Comparison of ENCODE assay signal across 25 cellular contexts in genomic region chr2:137748533-137748932, GRCh38.
"Had no signal": no experiment of that assay in that cellular context is flagged by ENCODE, and none has a peak within 500 bp of the region (broad histone marks: within the 10 kb centered on the region; RNA-seq: fewer than 3 reads in every experiment).

No MANE protein-coding gene starts in this region.

- H3K4me3 Mint-ChIP-seq: mesothelial cell of epicardium; naive thymus-derived CD4-positive, alpha-beta T cell; natural killer cell treated with Interleukin-12 subunit alpha and Interleukin-12 subunit beta and Interleukin-15 and Interleukin-18, amount 100 ng/mL, for 72 hours; stimulated activated memory B cell treated with anti-CD40 and anti-IgM and Interleukin-4, amounts not matched to agents 10 μg/mL and 1 μg/mL and 100 μg/mL, for 72 hours; stimulated activated naive CD8-positive, alpha-beta T cell treated with anti-CD3 and anti-CD28 coated beads, Interleukin-15, amount 100 ng/mL, for 72 hours had no signal

- FAIRE-seq: keratinocyte had no signal

- H3K36me3 Mint-ChIP-seq: naive thymus-derived CD4-positive, alpha-beta T cell; natural killer cell treated with Interleukin-12 subunit alpha and Interleukin-12 subunit beta and Interleukin-15 and Interleukin-18, amount 100 ng/mL, for 72 hours; stimulated activated memory B cell treated with anti-CD40 and anti-IgM and Interleukin-4, amounts not matched to agents 10 μg/mL and 1 μg/mL and 100 μg/mL, for 72 hours had no signal

- DNase-seq: kidney glomerular epithelial cell; left cardiac atrium; left lung; lower lobe of right lung; mammary epithelial cell; mesendoderm; naive thymus-derived CD4-positive, alpha-beta T cell; ovary; right cardiac atrium; stimulated activated CD4-positive, alpha-beta T cell treated with anti-CD3 and anti-CD28 coated beads, Interleukin-4, amount 100 ng/mL, for 4 hours; stimulated activated CD8-positive, alpha-beta memory T cell treated with anti-CD3 and anti-CD28 coated beads, Interleukin-4, amount 100 ng/mL, for 48 hours; stimulated activated naive CD4-positive, alpha-beta T cell treated with Interleukin-2 at 50 U/mL for 16 hours; stimulated activated naive CD8-positive, alpha-beta T cell treated with anti-CD3 and anti-CD28 coated beads, Interleukin-15, amount 100 ng/mL, for 72 hours; testis; thyroid gland; transverse colon; upper lobe of left lung had no signal

- H3K27ac ChIP-seq: left lung, lower lobe of right lung, ovary, skin epidermis, testis, thyroid gland, transverse colon, upper lobe of left lung, vagina had no signal

- H3K27me3 ChIP-seq: left lung, ovary, testis, thyroid gland, transverse colon, upper lobe of left lung, vagina had no signal

- H3K4me1 Mint-ChIP-seq: stimulated activated memory B cell treated with anti-CD40 and anti-IgM and Interleukin-4, amounts not matched to agents 10 μg/mL and 1 μg/mL and 100 μg/mL, for 72 hours; stimulated activated naive CD8-positive, alpha-beta T cell treated with anti-CD3 and anti-CD28 coated beads, Interleukin-15, amount 100 ng/mL, for 72 hours had no signal

- H3K27ac Mint-ChIP-seq: mesothelial cell of epicardium; naive thymus-derived CD4-positive, alpha-beta T cell; natural killer cell treated with Interleukin-12 subunit alpha and Interleukin-12 subunit beta and Interleukin-15 and Interleukin-18, amount 100 ng/mL, for 72 hours; progenitor cell of endocrine pancreas; stimulated activated memory B cell treated with anti-CD40 and anti-IgM and Interleukin-4, amounts not matched to agents 10 μg/mL and 1 μg/mL and 100 μg/mL, for 72 hours; stimulated activated naive CD8-positive, alpha-beta T cell treated with anti-CD3 and anti-CD28 coated beads, Interleukin-15, amount 100 ng/mL, for 72 hours had no signal

- H3K36me3 ChIP-seq: left lung, lower lobe of right lung, ovary, thyroid gland, transverse colon, upper lobe of left lung, vagina had no signal

- H3K4me3 ChIP-seq: left lung, lower lobe of right lung, ovary, skin epidermis, testis, thyroid gland, transverse colon, upper lobe of left lung, vagina had no signal

- ATAC-seq: left cardiac atrium; left lung; lower lobe of right lung; naive thymus-derived CD4-positive, alpha-beta T cell; natural killer cell treated with Interleukin-12 subunit alpha and Interleukin-12 subunit beta and Interleukin-15 and Interleukin-18, amount 100 ng/mL, for 72 hours; right cardiac atrium; sciatic nerve; stimulated activated memory B cell treated with anti-CD40 and anti-IgM and Interleukin-4, amounts not matched to agents 10 μg/mL and 1 μg/mL and 100 μg/mL, for 72 hours; stimulated activated naive CD8-positive, alpha-beta T cell treated with anti-CD3 and anti-CD28 coated beads, Interleukin-15, amount 100 ng/mL, for 72 hours had no signal

- H3K9me3 ChIP-seq: lower lobe of right lung, ovary, testis, thyroid gland, transverse colon, upper lobe of left lung, vagina had no signal

- H3K4me1 ChIP-seq: left lung, lower lobe of right lung, testis, thyroid gland, transverse colon, upper lobe of left lung, vagina had no signal

- H3K27me3 Mint-ChIP-seq: naive thymus-derived CD4-positive, alpha-beta T cell; natural killer cell treated with Interleukin-12 subunit alpha and Interleukin-12 subunit beta and Interleukin-15 and Interleukin-18, amount 100 ng/mL, for 72 hours; progenitor cell of endocrine pancreas; stimulated activated memory B cell treated with anti-CD40 and anti-IgM and Interleukin-4, amounts not matched to agents 10 μg/mL and 1 μg/mL and 100 μg/mL, for 72 hours; stimulated activated naive CD8-positive, alpha-beta T cell treated with anti-CD3 and anti-CD28 coated beads, Interleukin-15, amount 100 ng/mL, for 72 hours had no signal
